3 cellular contexts compared by ENCODE assay signal in genomic region chr1:47849611-47850261, GRCh38.
TF ChIP-seq lines count a peak whose summit lies in the region.

No MANE protein-coding gene starts in this region.

TF ChIP-seq in SK-N-SH, 30 proteins besides CTCF, POLR2A, EP300 and RAD21 (continued from another document):
- TF ChIP-seq ZBTB33 (IDR thresholded peaks at IDR 0.05; ENCODE audit: borderline replicate concordance, low read depth) (no peak), NFIC (IDR thresholded peaks at IDR 0.05; ENCODE audit: borderline replicate concordance) (no peak), MXI1 (IDR thresholded peaks at IDR 0.05; ENCODE audit: low read depth, low read length) (no peak), YY1 (IDR thresholded peaks at IDR 0.05; ENCODE audit: low read depth) (no peak), RXRA (IDR thresholded peaks at IDR 0.05; ENCODE audit: borderline replicate concordance, low read depth) (no peak)

TF ChIP-seq in SK-N-SH treated with all-trans-retinoic acid at 6 μM for 48 hours, 23 proteins besides CTCF, POLR2A, EP300 and RAD21 (continued from another document):
- TF ChIP-seq TSHZ2 (CRISPR knock-in tag; IDR thresholded peaks at IDR 0.05), result no peak
- no peak for TF ChIP-seq ZC3H10 (CRISPR knock-in tag; IDR thresholded peaks at IDR 0.05)
- no peak for TF ChIP-seq TCF4 (CRISPR knock-in tag; IDR thresholded peaks at IDR 0.05; ENCODE audit: borderline replicate concordance)
- TF ChIP-seq TOX (CRISPR knock-in tag; IDR thresholded peaks at IDR 0.05; ENCODE audit: borderline replicate concordance), result no peak
- TF ChIP-seq RARB (CRISPR knock-in tag; IDR thresholded peaks at IDR 0.05), result no peak
- no peak for TF ChIP-seq BACH2 (CRISPR knock-in tag; IDR thresholded peaks at IDR 0.05; ENCODE audit: borderline replicate concordance)
- TF ChIP-seq ISL1 (CRISPR knock-in tag; IDR thresholded peaks at IDR 0.05), result no peak
- no peak for TF ChIP-seq CREB5 (CRISPR knock-in tag; IDR thresholded peaks at IDR 0.05; ENCODE audit: low read depth)

TF ChIP-seq in WTC11, 78 proteins besides CTCF, POLR2A, EP300 and RAD21 (continued from another document):
- TF ChIP-seq FOXP4 (CRISPR knock-in tag; IDR thresholded peaks at IDR 0.05) (no peak), IRF2 (CRISPR knock-in tag; IDR thresholded peaks at IDR 0.05; ENCODE audit: borderline replicate concordance, low read depth) (no peak), NR2C2 (CRISPR knock-in tag; IDR thresholded peaks at IDR 0.05) (no peak), ERG (CRISPR knock-in tag; IDR thresholded peaks at IDR 0.05) (no peak), SP1 (CRISPR knock-in tag; conservative IDR thresholded peaks at IDR 0.05) (no peak)
